In genomic region chr18:8619041-8619440, GRCh38 we compare ENCODE assay signal across 1 cellular context.
TF ChIP-seq lines count a peak whose summit lies in the region.

No MANE protein-coding gene starts in this region.

TF ChIP-seq in GM23338, 12 proteins besides CTCF, POLR2A, EP300 and RAD21 (continued from another document):
- TF ChIP-seq, protein P1, sequence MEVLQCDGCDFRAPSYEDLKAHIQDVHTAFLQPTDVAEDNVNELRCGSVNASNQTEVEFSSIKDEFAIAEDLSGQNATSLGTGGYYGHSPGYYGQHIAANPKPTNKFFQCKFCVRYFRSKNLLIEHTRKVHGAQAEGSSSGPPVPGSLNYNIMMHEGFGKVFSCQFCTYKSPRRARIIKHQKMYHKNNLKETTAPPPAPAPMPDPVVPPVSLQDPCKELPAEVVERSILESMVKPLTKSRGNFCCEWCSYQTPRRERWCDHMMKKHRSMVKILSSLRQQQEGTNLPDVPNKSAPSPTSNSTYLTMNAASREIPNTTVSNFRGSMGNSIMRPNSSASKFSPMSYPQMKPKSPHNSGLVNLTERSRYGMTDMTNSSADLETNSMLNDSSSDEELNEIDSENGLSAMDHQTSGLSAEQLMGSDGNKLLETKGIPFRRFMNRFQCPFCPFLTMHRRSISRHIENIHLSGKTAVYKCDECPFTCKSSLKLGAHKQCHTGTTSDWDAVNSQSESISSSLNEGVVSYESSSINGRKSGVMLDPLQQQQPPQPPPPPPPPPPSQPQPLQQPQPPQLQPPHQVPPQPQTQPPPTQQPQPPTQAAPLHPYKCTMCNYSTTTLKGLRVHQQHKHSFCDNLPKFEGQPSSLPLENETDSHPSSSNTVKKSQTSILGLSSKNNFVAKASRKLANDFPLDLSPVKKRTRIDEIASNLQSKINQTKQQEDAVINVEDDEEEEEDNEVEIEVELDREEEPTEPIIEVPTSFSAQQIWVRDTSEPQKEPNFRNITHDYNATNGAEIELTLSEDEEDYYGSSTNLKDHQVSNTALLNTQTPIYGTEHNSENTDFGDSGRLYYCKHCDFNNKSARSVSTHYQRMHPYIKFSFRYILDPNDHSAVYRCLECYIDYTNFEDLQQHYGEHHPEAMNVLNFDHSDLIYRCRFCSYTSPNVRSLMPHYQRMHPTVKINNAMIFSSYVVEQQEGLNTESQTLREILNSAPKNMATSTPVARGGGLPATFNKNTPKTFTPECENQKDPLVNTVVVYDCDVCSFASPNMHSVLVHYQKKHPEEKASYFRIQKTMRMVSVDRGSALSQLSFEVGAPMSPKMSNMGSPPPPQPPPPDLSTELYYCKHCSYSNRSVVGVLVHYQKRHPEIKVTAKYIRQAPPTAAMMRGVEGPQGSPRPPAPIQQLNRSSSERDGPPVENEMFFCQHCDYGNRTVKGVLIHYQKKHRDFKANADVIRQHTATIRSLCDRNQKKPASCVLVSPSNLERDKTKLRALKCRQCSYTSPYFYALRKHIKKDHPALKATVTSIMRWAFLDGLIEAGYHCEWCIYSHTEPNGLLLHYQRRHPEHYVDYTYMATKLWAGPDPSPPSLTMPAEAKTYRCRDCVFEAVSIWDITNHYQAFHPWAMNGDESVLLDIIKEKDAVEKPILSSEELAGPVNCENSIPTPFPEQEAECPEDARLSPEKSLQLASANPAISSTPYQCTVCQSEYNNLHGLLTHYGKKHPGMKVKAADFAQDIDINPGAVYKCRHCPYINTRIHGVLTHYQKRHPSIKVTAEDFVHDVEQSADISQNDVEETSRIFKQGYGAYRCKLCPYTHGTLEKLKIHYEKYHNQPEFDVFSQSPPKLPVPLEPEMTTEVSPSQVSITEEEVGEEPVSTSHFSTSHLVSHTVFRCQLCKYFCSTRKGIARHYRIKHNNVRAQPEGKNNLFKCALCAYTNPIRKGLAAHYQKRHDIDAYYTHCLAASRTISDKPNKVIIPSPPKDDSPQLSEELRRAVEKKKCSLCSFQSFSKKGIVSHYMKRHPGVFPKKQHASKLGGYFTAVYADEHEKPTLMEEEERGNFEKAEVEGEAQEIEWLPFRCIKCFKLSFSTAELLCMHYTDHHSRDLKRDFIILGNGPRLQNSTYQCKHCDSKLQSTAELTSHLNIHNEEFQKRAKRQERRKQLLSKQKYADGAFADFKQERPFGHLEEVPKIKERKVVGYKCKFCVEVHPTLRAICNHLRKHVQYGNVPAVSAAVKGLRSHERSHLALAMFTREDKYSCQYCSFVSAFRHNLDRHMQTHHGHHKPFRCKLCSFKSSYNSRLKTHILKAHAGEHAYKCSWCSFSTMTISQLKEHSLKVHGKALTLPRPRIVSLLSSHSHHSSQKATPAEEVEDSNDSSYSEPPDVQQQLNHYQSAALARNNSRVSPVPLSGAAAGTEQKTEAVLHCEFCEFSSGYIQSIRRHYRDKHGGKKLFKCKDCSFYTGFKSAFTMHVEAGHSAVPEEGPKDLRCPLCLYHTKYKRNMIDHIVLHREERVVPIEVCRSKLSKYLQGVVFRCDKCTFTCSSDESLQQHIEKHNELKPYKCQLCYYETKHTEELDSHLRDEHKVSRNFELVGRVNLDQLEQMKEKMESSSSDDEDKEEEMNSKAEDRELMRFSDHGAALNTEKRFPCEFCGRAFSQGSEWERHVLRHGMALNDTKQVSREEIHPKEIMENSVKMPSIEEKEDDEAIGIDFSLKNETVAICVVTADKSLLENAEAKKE (CRISPR knock-in tag; IDR thresholded peaks at IDR 0.05): no peak
- no peak for TF ChIP-seq EZH2phosphoT487 (IDR thresholded peaks at IDR 0.05; ENCODE audit: unreplicated experiment)
- TF ChIP-seq POLR2AphosphoS5 (IDR thresholded peaks at IDR 0.05; ENCODE audit: low read depth): no peak
- TF ChIP-seq STAT1 (IDR thresholded peaks at IDR 0.05; ENCODE audit: unreplicated experiment): no peak
- no peak for TF ChIP-seq JUNB (IDR thresholded peaks at IDR 0.05; ENCODE audit: unreplicated experiment)
